ENCODE assay signal across 1 cellular context in genomic region chr10:90930070-90930837, GRCh38.
TF ChIP-seq lines count a peak whose summit lies in the region.

No MANE protein-coding gene starts in this region.

TF ChIP-seq in GM23338, 12 proteins besides CTCF, POLR2A, EP300 and RAD21 (continued from another document):
- TF ChIP-seq ZNF462 (CRISPR knock-in tag; IDR thresholded peaks at IDR 0.05), result no peak
